In the genomic region with DNA sequence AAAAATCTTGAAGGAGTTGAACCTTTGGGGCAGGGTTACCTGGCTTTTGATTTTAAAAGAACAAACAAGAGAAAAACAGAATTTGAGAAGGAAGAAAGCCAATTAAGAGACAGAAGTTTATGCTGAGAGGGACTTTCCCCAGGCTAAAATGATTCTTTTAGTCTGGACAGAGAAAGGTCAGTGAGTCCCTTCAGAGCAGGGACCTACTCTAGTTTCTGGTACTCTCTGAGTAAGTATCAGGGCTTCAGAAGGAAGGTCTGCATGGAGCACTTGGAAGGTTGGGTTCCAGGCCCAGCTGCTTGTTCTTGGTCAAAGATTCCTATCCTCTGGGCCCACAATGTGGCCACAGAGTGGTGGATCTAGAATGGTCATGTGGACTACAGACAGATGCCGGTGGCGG, we compare ENCODE assay signal across 25 cellular contexts.
"Had no signal": no experiment of that assay in that cellular context is flagged by ENCODE, and none has a peak within 500 bp of the region (broad histone marks: within the 10 kb centered on the region; RNA-seq: fewer than 3 reads in every experiment).

No MANE protein-coding gene starts in this region.

- H3K27ac Mint-ChIP-seq: activated CD8-positive, alpha-beta memory T cell treated with anti-CD3 and anti-CD28 coated beads, Interleukin-2, amount 10 ng/mL, durations not matched to agents 7 days and 5 days; activated naive CD8-positive, alpha-beta T cell treated with anti-CD3 and anti-CD28 coated beads, Interleukin-2, amount 50 U/mL, for 24 hours; activated T-helper 1 cell treated with anti-CD3 and anti-CD28 coated beads, Interleukin-12 subunit alpha, Interleukin-12 subunit beta, Interleukin-2, Interleukin-4 antibody, amounts not matched to agents 30 ng/mL and 10 ng/mL and 1 ng/mL, durations not matched to agents 14 hours and 24 hours and 36 hours; mesothelial cell of epicardium; neural progenitor cell; T-helper 1 cell treated with Interleukin-12 subunit alpha and Interleukin-12 subunit beta and Interleukin-4 antibody, amounts not matched to agents 30 μg/mL and 1 μg/mL, for 36 hours; type B pancreatic cell had no signal

- ATAC-seq: activated naive CD8-positive, alpha-beta T cell treated with anti-CD3 and anti-CD28 coated beads, Interleukin-2, amount 50 U/mL, for 24 hours had no signal

- DNase-seq: activated CD4-positive, alpha-beta T cell treated with anti-CD3 and anti-CD28 coated beads for 48 hours; activated CD4-positive, alpha-beta T cell treated with anti-CD3 and anti-CD28 coated beads, Interleukin-2, amount 50 U/mL, for 48 hours; activated CD8-positive, alpha-beta memory T cell treated with anti-CD3 and anti-CD28 coated beads, Interleukin-2, amount 10 ng/mL, durations not matched to agents 7 days and 5 days; activated gamma-delta T cell; activated naive CD4-positive, alpha-beta T cell treated with anti-CD3 and anti-CD28 coated beads, Interleukin-2, amount 50 U/mL, for 16 hours; activated naive CD8-positive, alpha-beta T cell treated with anti-CD3 and anti-CD28 coated beads, Interleukin-2, amount 50 U/mL, for 24 hours; activated T-cell treated with anti-CD3 and anti-CD28 coated beads for 4 hours; effector CD8-positive, alpha-beta T cell; left cardiac atrium; left ventricle myocardium superior; occipital lobe; psoas muscle; stimulated activated CD4-positive, alpha-beta T cell treated with anti-CD3 and anti-CD28 coated beads, Interleukin-15, amount 100 ng/mL, for 24 hours; stimulated activated CD4-positive, alpha-beta T cell treated with anti-CD3 and anti-CD28 coated beads, Interleukin-2, amount 100 ng/mL, for 24 hours; stimulated activated naive CD8-positive, alpha-beta T cell treated with anti-CD3 and anti-CD28 coated beads, Interleukin-15, Interleukin-2, amounts not matched to agents 100 U/mL and 50 U/mL, for 24 hours; T1000; testis; uterus; WERI-Rb-1 had no signal

- H3K9me3 Mint-ChIP-seq: activated naive CD8-positive, alpha-beta T cell treated with anti-CD3 and anti-CD28 coated beads, Interleukin-2, amount 50 U/mL, for 24 hours; activated T-helper 1 cell treated with anti-CD3 and anti-CD28 coated beads, Interleukin-12 subunit alpha, Interleukin-12 subunit beta, Interleukin-2, Interleukin-4 antibody, amounts not matched to agents 30 ng/mL and 10 ng/mL and 1 ng/mL, durations not matched to agents 14 hours and 24 hours and 36 hours; neural progenitor cell; T-helper 1 cell treated with Interleukin-12 subunit alpha and Interleukin-12 subunit beta and Interleukin-4 antibody, amounts not matched to agents 30 μg/mL and 1 μg/mL, for 36 hours; type B pancreatic cell had no signal

- H3K36me3 Mint-ChIP-seq: activated CD8-positive, alpha-beta memory T cell treated with anti-CD3 and anti-CD28 coated beads, Interleukin-2, amount 10 ng/mL, durations not matched to agents 7 days and 5 days; mesothelial cell of epicardium; neural progenitor cell had no signal

- H3K27me3 Mint-ChIP-seq: activated naive CD8-positive, alpha-beta T cell treated with anti-CD3 and anti-CD28 coated beads, Interleukin-2, amount 50 U/mL, for 24 hours had no signal

- H3K4me3 Mint-ChIP-seq: activated CD8-positive, alpha-beta memory T cell treated with anti-CD3 and anti-CD28 coated beads, Interleukin-2, amount 10 ng/mL, durations not matched to agents 7 days and 5 days; activated naive CD8-positive, alpha-beta T cell treated with anti-CD3 and anti-CD28 coated beads, Interleukin-2, amount 50 U/mL, for 24 hours; activated T-helper 1 cell treated with anti-CD3 and anti-CD28 coated beads, Interleukin-12 subunit alpha, Interleukin-12 subunit beta, Interleukin-2, Interleukin-4 antibody, amounts not matched to agents 30 ng/mL and 10 ng/mL and 1 ng/mL, durations not matched to agents 14 hours and 24 hours and 36 hours; mesothelial cell of epicardium; naive thymus-derived CD4-positive, alpha-beta T cell; neural progenitor cell; T-helper 1 cell treated with Interleukin-12 subunit alpha and Interleukin-12 subunit beta and Interleukin-4 antibody, amounts not matched to agents 30 μg/mL and 1 μg/mL, for 36 hours; type B pancreatic cell had no signal
